In genomic region chr16:26765087-26765486, GRCh38 we compare ENCODE assay signal across 12 cellular contexts.
DNase-seq lines count a peak whose midpoint lies in the region; ATAC-seq and TF ChIP-seq lines count a peak whose summit lies in the region.
"Had no signal": no experiment of that assay in that cellular context is flagged by ENCODE, and none has a peak within 500 bp of the region (broad histone marks: within the 10 kb centered on the region; RNA-seq: fewer than 3 reads in every experiment).

No MANE protein-coding gene starts in this region.

- ATAC-seq in stimulated activated effector memory CD8-positive, alpha-beta T cell treated with anti-CD3 and anti-CD28 coated beads, Interleukin-12 subunit alpha, Interleukin-12 subunit beta, amount 100 ng/mL, for 72 hours: peak; percentile 66

- peaks cover 0 to 9% (median 0%) of the 10 kb centered on the region in 45 donors for H3K27me3 ChIP-seq in dorsolateral prefrontal cortex

- intact Hi-C loops in dorsolateral prefrontal cortex (cut with DNase I) (no loop called here), posterior vena cava (cut with DNase I) (no loop called here)

- peak in 39 of 56 donors; percentile 10 to 57 (median 37) for TF ChIP-seq CTCF in dorsolateral prefrontal cortex (IDR thresholded peaks at IDR 0.05 in 54 of 56, conservative IDR thresholded peaks at IDR 0.05 in 2 of 56; ENCODE audit: low read depth in 1 of 56, partially characterized antibody in 56 of 56)

- H3K27me3 Mint-ChIP-seq in activated naive CD4-positive, alpha-beta T cell treated with anti-CD3 and anti-CD28 coated beads, Interleukin-2, amount 10 ng/mL, durations not matched to agents 7 days and 5 days: peaks cover 12% of the 10 kb centered on the region

- H3K27ac ChIP-seq in dorsolateral prefrontal cortex: no peak overlapping the region

- no peaks in the 10 kb centered on the region for H3K9me3 Mint-ChIP-seq in activated naive CD4-positive, alpha-beta T cell treated with anti-CD3 and anti-CD28 coated beads, Interleukin-2, amount 10 ng/mL, durations not matched to agents 7 days and 5 days
- H3K9me3 Mint-ChIP-seq in stimulated activated effector memory CD8-positive, alpha-beta T cell treated with anti-CD3 and anti-CD28 coated beads, Interleukin-12 subunit alpha, Interleukin-12 subunit beta, amount 100 ng/mL, for 72 hours: peaks cover 3% of the 10 kb centered on the region

- H3K4me1 Mint-ChIP-seq in activated naive CD4-positive, alpha-beta T cell treated with anti-CD3 and anti-CD28 coated beads, Interleukin-2, amount 10 ng/mL, durations not matched to agents 7 days and 5 days: no peaks in the 10 kb centered on the region
- peaks cover 5% of the 10 kb centered on the region for H3K4me1 Mint-ChIP-seq in stimulated activated effector memory CD8-positive, alpha-beta T cell treated with anti-CD3 and anti-CD28 coated beads, Interleukin-12 subunit alpha, Interleukin-12 subunit beta, amount 100 ng/mL, for 72 hours

- DNase-seq in activated naive CD4-positive, alpha-beta T cell treated with anti-CD3 and anti-CD28 coated beads, Interleukin-2, amount 10 ng/mL, durations not matched to agents 7 days and 5 days: peak; percentile 22
- DNase-seq in activated naive CD4-positive, alpha-beta T cell treated with Interleukin-2 at 50 U/mL for 16 hours: no peak
- peak; percentile 15 for DNase-seq in Jurkat, Clone E6-1 (ENCODE audit: low read depth, low spot score)
- DNase-seq in dorsolateral prefrontal cortex (no peak), hippocampal formation (lab: John Stamatoyannopoulos, UW) (no peak), NCI-H345 treated with DMSO at 0.1 percent for 48 hours (lab: John Stamatoyannopoulos, UW; ENCODE audit: unreplicated experiment) (no peak), posterior vena cava (ENCODE audit: low spot score) (no peak)
- DNase-seq in stimulated activated effector memory CD8-positive, alpha-beta T cell treated with anti-CD3 and anti-CD28 coated beads, Interleukin-12 subunit alpha, Interleukin-12 subunit beta, amount 100 ng/mL, for 72 hours (ENCODE audit: low spot score in 2 of 2): no peak
- DNase-seq: activated CD4-positive, alpha-beta T cell treated with anti-CD3 and anti-CD28 coated beads, Interleukin-2, amount 50 U/mL, for 4 hours; cortex of kidney; DMS153; NCI-H1417 had no signal

- H3K36me3 Mint-ChIP-seq in activated naive CD4-positive, alpha-beta T cell treated with anti-CD3 and anti-CD28 coated beads, Interleukin-2, amount 10 ng/mL, durations not matched to agents 7 days and 5 days: no peaks in the 10 kb centered on the region
- no peaks in the 10 kb centered on the region for H3K36me3 Mint-ChIP-seq in stimulated activated effector memory CD8-positive, alpha-beta T cell treated with anti-CD3 and anti-CD28 coated beads, Interleukin-12 subunit alpha, Interleukin-12 subunit beta, amount 100 ng/mL, for 72 hours

- CTCF ChIA-PET in activated naive CD4-positive, alpha-beta T cell treated with anti-CD3 and anti-CD28 coated beads, Interleukin-2, amount 10 ng/mL, durations not matched to agents 7 days and 5 days (lab: Charles Lee): no interaction called here

- no peak overlapping the region for H3K27ac Mint-ChIP-seq in activated naive CD4-positive, alpha-beta T cell treated with anti-CD3 and anti-CD28 coated beads, Interleukin-2, amount 10 ng/mL, durations not matched to agents 7 days and 5 days
- no peak overlapping the region for H3K27ac Mint-ChIP-seq in stimulated activated effector memory CD8-positive, alpha-beta T cell treated with anti-CD3 and anti-CD28 coated beads, Interleukin-12 subunit alpha, Interleukin-12 subunit beta, amount 100 ng/mL, for 72 hours

- H3K4me3 ChIP-seq in Jurkat, Clone E6-1 (ENCODE audit: low read length): no peak overlapping the region
- no peak overlapping the region for H3K4me3 ChIP-seq in dorsolateral prefrontal cortex

- no peak overlapping the region for H3K4me3 Mint-ChIP-seq in activated naive CD4-positive, alpha-beta T cell treated with anti-CD3 and anti-CD28 coated beads, Interleukin-2, amount 10 ng/mL, durations not matched to agents 7 days and 5 days
- no peak overlapping the region for H3K4me3 Mint-ChIP-seq in stimulated activated effector memory CD8-positive, alpha-beta T cell treated with anti-CD3 and anti-CD28 coated beads, Interleukin-12 subunit alpha, Interleukin-12 subunit beta, amount 100 ng/mL, for 72 hours

Comparison
In these comparisons a context has a peak if more than half of its experiments do, and no peak if none do; other contexts are left out.
1. DNase-seq: peak in activated naive CD4-positive, alpha-beta T cell treated with anti-CD3 and anti-CD28 coated beads, Interleukin-2, amount 10 ng/mL, durations not matched to agents 7 days and 5 days (single experiment) and Jurkat, Clone E6-1 (single experiment); none in activated naive CD4-positive, alpha-beta T cell treated with Interleukin-2 at 50 U/mL for 16 hours (single experiment), dorsolateral prefrontal cortex (0 of 10), stimulated activated effector memory CD8-positive, alpha-beta T cell treated with anti-CD3 and anti-CD28 coated beads, Interleukin-12 subunit alpha, Interleukin-12 subunit beta, amount 100 ng/mL, for 72 hours (0 of 2), hippocampal formation (0 of 2), NCI-H345 treated with DMSO at 0.1 percent for 48 hours (single experiment) and posterior vena cava (single experiment).